In the genomic region with DNA sequence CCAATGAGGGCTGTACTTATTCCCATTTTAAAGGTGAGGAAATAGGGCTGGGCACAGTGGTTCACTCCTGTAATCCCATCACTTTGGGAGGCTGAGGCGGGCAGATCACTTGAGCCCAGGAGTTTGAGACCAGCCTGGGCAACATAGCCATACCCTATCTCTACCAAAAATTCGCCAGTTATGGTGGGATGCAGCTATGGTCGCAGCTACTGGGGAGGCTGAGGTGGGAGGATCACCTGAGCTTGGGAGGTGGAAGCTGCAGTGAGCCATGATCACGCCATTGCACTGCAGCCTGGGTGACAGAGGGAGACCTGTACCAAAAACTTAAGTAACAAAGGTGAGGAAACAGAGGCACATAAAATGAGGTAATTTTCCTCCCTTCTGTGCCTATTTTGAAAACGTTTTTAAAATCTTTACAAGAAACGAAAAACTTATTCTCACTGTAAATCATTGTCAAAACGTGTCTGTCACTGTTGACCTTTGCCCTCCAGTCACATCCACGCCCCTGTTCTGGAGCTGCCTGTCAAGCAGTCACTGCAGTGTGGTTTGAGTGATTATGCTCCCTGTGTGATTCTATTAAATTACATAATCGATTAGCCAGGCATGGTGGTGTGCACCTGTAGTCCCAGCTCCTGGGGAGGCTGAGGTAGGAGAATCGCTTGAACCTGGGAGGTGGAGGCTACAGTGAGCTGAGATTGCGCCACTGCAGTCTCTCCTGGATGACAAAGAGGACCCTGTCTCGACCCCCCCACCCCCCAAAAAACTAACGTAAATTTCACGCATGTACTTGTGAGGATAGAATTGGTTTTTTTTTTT, we compare ENCODE assay signal across 1 cellular context.
TF ChIP-seq lines count a peak whose summit lies in the region.

No MANE protein-coding gene starts in this region.

TF ChIP-seq in GM12878, 131 proteins besides CTCF, POLR2A, EP300 and RAD21:
- TF ChIP-seq HDAC6 (IDR thresholded peaks at IDR 0.05; ENCODE audit: unreplicated experiment) (no peak), MLLT1 (IDR thresholded peaks at IDR 0.05) (no peak), TCF12 (IDR thresholded peaks at IDR 0.05; ENCODE audit: low read depth, low read length) (no peak), TAF1 (IDR thresholded peaks at IDR 0.05; ENCODE audit: borderline replicate concordance, low read depth, low read length) (no peak), SMAD5 (IDR thresholded peaks at IDR 0.05; ENCODE audit: low read depth) (no peak), SUPT20H (IDR thresholded peaks at IDR 0.05; ENCODE audit: borderline replicate concordance, control insufficient read depth, low read depth, low read length) (no peak), RCOR1 (conservative IDR thresholded peaks at IDR 0.05; ENCODE audit: low read depth, low read length) (no peak), LARP7 (IDR thresholded peaks at IDR 0.05) (no peak), POU2F2 (IDR thresholded peaks at IDR 0.05; ENCODE audit: borderline replicate concordance, low read depth, low read length) (no peak), NR2F1 (conservative IDR thresholded peaks at IDR 0.05) (peak; percentile 41; the same call in 1 of the 2 replicates), NFIC (IDR thresholded peaks at IDR 0.05; ENCODE audit: low read depth, low read length) (no peak), EGR1 (IDR thresholded peaks at IDR 0.05; ENCODE audit: borderline replicate concordance in 1 of 2, low read depth in 2 of 2, low read length in 2 of 2) (no peak), ZNF274 (IDR thresholded peaks at IDR 0.05; ENCODE audit: insufficient read depth, insufficient read length) (no peak), ATF7 (IDR thresholded peaks at IDR 0.05; ENCODE audit: low read depth) (no peak), SP1 (IDR thresholded peaks at IDR 0.05; ENCODE audit: low read depth, low read length) (no peak), POLR2AphosphoS2 (IDR thresholded peaks at IDR 0.05; ENCODE audit: low read depth, low read length) (no peak), NR2C1 (IDR thresholded peaks at IDR 0.05) (peak; percentile 31; the same call in 1 of the 2 replicates), CBX5 (IDR thresholded peaks at IDR 0.05; ENCODE audit: low read depth) (no peak), POLR2AphosphoS5 (IDR thresholded peaks at IDR 0.05; ENCODE audit: low read length) (peak; percentile 51; the same call in 1 of the 2 replicates), KLF5 (IDR thresholded peaks at IDR 0.05; ENCODE audit: partially characterized antibody) (no peak), E2F4 (IDR thresholded peaks at IDR 0.05; ENCODE audit: low read depth, low read length) (no peak), ZBTB40 (IDR thresholded peaks at IDR 0.05; ENCODE audit: borderline replicate concordance) (no peak), BHLHE40 (IDR thresholded peaks at IDR 0.05; ENCODE audit: borderline replicate concordance in 1 of 2, low read depth in 2 of 2, low read length in 1 of 2) (no peak)
- TF ChIP-seq, protein P1, sequence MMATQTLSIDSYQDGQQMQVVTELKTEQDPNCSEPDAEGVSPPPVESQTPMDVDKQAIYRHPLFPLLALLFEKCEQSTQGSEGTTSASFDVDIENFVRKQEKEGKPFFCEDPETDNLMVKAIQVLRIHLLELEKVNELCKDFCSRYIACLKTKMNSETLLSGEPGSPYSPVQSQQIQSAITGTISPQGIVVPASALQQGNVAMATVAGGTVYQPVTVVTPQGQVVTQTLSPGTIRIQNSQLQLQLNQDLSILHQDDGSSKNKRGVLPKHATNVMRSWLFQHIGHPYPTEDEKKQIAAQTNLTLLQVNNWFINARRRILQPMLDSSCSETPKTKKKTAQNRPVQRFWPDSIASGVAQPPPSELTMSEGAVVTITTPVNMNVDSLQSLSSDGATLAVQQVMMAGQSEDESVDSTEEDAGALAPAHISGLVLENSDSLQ (IDR thresholded peaks at IDR 0.05) = peak; percentile 56; the same call in 1 of the 2 replicates
- TF ChIP-seq, protein P2, sequence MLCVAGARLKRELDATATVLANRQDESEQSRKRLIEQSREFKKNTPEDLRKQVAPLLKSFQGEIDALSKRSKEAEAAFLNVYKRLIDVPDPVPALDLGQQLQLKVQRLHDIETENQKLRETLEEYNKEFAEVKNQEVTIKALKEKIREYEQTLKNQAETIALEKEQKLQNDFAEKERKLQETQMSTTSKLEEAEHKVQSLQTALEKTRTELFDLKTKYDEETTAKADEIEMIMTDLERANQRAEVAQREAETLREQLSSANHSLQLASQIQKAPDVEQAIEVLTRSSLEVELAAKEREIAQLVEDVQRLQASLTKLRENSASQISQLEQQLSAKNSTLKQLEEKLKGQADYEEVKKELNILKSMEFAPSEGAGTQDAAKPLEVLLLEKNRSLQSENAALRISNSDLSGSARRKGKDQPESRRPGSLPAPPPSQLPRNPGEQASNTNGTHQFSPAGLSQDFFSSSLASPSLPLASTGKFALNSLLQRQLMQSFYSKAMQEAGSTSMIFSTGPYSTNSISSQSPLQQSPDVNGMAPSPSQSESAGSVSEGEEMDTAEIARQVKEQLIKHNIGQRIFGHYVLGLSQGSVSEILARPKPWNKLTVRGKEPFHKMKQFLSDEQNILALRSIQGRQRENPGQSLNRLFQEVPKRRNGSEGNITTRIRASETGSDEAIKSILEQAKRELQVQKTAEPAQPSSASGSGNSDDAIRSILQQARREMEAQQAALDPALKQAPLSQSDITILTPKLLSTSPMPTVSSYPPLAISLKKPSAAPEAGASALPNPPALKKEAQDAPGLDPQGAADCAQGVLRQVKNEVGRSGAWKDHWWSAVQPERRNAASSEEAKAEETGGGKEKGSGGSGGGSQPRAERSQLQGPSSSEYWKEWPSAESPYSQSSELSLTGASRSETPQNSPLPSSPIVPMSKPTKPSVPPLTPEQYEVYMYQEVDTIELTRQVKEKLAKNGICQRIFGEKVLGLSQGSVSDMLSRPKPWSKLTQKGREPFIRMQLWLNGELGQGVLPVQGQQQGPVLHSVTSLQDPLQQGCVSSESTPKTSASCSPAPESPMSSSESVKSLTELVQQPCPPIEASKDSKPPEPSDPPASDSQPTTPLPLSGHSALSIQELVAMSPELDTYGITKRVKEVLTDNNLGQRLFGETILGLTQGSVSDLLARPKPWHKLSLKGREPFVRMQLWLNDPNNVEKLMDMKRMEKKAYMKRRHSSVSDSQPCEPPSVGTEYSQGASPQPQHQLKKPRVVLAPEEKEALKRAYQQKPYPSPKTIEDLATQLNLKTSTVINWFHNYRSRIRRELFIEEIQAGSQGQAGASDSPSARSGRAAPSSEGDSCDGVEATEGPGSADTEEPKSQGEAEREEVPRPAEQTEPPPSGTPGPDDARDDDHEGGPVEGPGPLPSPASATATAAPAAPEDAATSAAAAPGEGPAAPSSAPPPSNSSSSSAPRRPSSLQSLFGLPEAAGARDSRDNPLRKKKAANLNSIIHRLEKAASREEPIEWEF (IDR thresholded peaks at IDR 0.05; ENCODE audit: insufficient replicate concordance, low read depth, low read length) = no peak
